Comparison of ENCODE assay signal across 8 cellular contexts in the genomic region with DNA sequence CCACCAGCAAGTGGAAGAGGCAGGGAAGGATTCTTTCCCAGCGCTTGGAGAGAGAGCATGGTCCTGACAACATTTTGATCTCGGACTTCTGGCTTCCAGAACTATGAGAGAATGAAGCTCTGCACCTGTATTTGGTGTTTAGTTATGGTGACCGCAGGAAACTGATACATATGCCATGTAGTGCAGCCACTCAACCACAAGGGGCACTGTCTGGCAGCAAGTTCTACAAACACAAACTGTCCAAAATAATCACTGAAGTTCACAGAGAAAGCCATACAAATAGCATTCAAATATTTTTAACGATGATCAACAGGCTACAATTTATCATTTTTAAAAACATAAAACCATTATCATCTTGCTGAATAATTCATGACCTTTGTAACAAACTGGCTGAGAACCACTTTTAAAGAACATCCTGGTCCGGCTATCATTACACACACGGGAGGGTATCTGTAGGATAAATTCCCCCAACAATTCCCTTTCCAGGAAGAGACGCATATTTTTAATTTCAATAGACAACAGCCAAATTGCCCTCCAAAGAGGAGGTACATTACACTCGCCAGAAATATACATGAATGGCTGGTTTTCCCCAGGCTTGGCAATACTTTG. TPM values are rescaled to one million over a fixed set of nuclear protein-coding genes. Genes with fewer than 3 reads are reported as not detected.
DNase-seq lines count a peak whose midpoint lies in the region; ATAC-seq, FAIRE-seq and TF ChIP-seq lines count a peak whose summit lies in the region.

No MANE protein-coding gene starts in this region.

- no peaks in the 10 kb centered on the region for H3K9me3 Mint-ChIP-seq in activated B cell treated with CpG ODN at 0.5 μM for 24 hours

- H3K4me1 ChIP-seq in colonic mucosa = no peaks in the 10 kb centered on the region

- H3K36me3 ChIP-seq in colonic mucosa = no peaks in the 10 kb centered on the region

- no peak overlapping the region for H3K4me3 ChIP-seq in colonic mucosa

- POLR2A ChIA-PET in activated B cell treated with CpG ODN at 0.5 μM for 24 hours (lab: Charles Lee) = no interaction called here

- H3K4me3 Mint-ChIP-seq in activated B cell treated with CpG ODN at 0.5 μM for 24 hours = no peak overlapping the region

- TF ChIP-seq CTCF in GM12874 (IDR thresholded peaks at IDR 0.05; ENCODE audit: insufficient read depth, low read depth, low read length) = peak; percentile 90
- peak; percentile 60 for TF ChIP-seq CTCF in activated B cell treated with CpG ODN at 0.5 μM for 24 hours (IDR thresholded peaks at IDR 0.05)
- peak; percentile 89 for TF ChIP-seq CTCF in colonic mucosa (IDR thresholded peaks at IDR 0.05)

- peak; percentile 43 for DNase-seq in NCI-H2107 (lab: John Stamatoyannopoulos, UW)
- DNase-seq in activated B cell treated with CpG ODN at 0.5 μM for 24 hours = no peak
- DNase-seq in colonic mucosa = peak; percentile 69
- peak; percentile 65 for DNase-seq in medulla oblongata (ENCODE audit: extremely low spot score)
- DNase-seq in substantia nigra (lab: John Stamatoyannopoulos, UW) = peak in 25 of 49 donors; percentile 6 to 54 (median 20)

- no peaks in the 10 kb centered on the region for H3K9me3 ChIP-seq in colonic mucosa

- intact Hi-C loops in activated B cell treated with CpG ODN at 0.5 μM for 24 hours (cut with micrococcal nuclease) = no loop called here
- intact Hi-C loops in colonic mucosa (cut with DNase I) = no loop called here

- CTCF ChIA-PET in activated B cell treated with CpG ODN at 0.5 μM for 24 hours (lab: Charles Lee) = interaction anchor here (0.6 to 1.8 kb wide), 3 partner anchors 8 to 17 kb away, joined by 3 to 4 read pairs (median 3); no protein-coding TSS in a partner anchor

- ATAC-seq in activated B cell treated with CpG ODN at 0.5 μM for 24 hours (ENCODE audit: low read depth) (peak; percentile 57), HG02588 (IDR thresholded peaks at IDR 0.05; ENCODE audit: unreplicated experiment) (no peak)

- H3K27me3 Mint-ChIP-seq in activated B cell treated with CpG ODN at 0.5 μM for 24 hours = no peaks in the 10 kb centered on the region

- H3K27me3 ChIP-seq in colonic mucosa = no peaks in the 10 kb centered on the region

- H3K36me3 Mint-ChIP-seq in activated B cell treated with CpG ODN at 0.5 μM for 24 hours (ENCODE audit: low read depth) = no peaks in the 10 kb centered on the region

- H3K27ac Mint-ChIP-seq in activated B cell treated with CpG ODN at 0.5 μM for 24 hours = no peak overlapping the region

- H3K9ac ChIP-seq in colonic mucosa (ENCODE audit: low read depth in 2 of 2, low read length in 2 of 2) = no peak overlapping the region

- no peak overlapping the region for H3K27ac ChIP-seq in colonic mucosa
- H3K27ac ChIP-seq in substantia nigra (ENCODE audit: low read depth, low read length, poor library complexity, severe bottlenecking) = no peak overlapping the region

- peaks cover 14% of the 10 kb centered on the region for H3K4me1 Mint-ChIP-seq in activated B cell treated with CpG ODN at 0.5 μM for 24 hours

- peak; percentile 68 for FAIRE-seq in A204.1 (lab: Jason Lieb, UNC)

RNA-seq across cellular contexts. Expression of a gene that starts 9.3 kb away (rescaled TPM):
- 4.7 and 5.4 TPM in 2 replicates for total RNA-seq in activated B cell treated with CpG ODN at 0.5 μM for 24 hours
- total RNA-seq in colonic mucosa = 1 to 10 TPM; 2.2 TPM

RNA-seq across cellular contexts. Expression of a gene that starts 31.0 kb away (rescaled TPM):
- 31.2 and 33.9 TPM in 2 replicates for total RNA-seq in activated B cell treated with CpG ODN at 0.5 μM for 24 hours
- 10 to 100 TPM; 72.5 to 78.8 TPM for total RNA-seq in colonic mucosa

RNA-seq across cellular contexts. Expression of a gene that starts 55.8 kb away (rescaled TPM):
- total RNA-seq in activated B cell treated with CpG ODN at 0.5 μM for 24 hours = 17.5 and 20.3 TPM in 2 replicates
- total RNA-seq in colonic mucosa = 100 to 1,000 TPM in 1 of 2 donors, 10 to 100 TPM in 1; 81.6 to 131 TPM
